Comparison of ENCODE assay signal across 1 cellular context in the genomic region with DNA sequence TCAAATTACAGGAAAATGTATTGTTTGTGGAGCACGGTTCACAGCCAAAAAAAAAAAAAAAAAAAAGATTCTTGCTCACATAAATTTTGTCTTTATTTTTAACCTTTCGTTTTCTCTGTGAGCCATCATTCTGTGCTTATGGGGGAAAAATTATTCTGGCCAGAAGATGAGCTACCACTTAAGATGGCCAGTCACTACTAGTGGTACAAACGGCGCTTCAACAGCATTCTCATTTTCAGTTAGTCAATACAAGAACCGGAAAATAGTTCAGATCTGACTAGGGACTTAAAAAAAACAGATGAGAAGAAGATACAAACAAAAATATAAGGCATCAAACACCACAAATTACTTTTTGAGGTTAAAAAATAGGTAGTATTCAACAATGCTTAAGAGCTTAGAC.
TF ChIP-seq lines count a peak whose summit lies in the region.

No MANE protein-coding gene starts in this region.

TF ChIP-seq in GM12878, 131 proteins besides CTCF, POLR2A, EP300 and RAD21 (continued from another document):
- no peak for TF ChIP-seq PRDM15 (CRISPR knock-in tag; IDR thresholded peaks at IDR 0.05)
